ENCODE assay signal across 20 cellular contexts in genomic region chr20:3720626-3721025, GRCh38. TPM values are rescaled to one million over a fixed set of nuclear protein-coding genes. Genes with fewer than 3 reads are reported as not detected.
DNase-seq lines count a peak whose midpoint lies in the region; ATAC-seq, FAIRE-seq and TF ChIP-seq lines count a peak whose summit lies in the region.
"Had no signal": no experiment of that assay in that cellular context is flagged by ENCODE, and none has a peak within 500 bp of the region (broad histone marks: within the 10 kb centered on the region; RNA-seq: fewer than 3 reads in every experiment).

No MANE protein-coding gene starts in this region.

- SMC1A ChIA-PET in GM12878 (lab: Charles Lee; ENCODE audit: uncharacterized antibody, unreplicated experiment) = no interaction called here

- RAD21 ChIA-PET in GM12878 (lab: Charles Lee; ENCODE audit: unreplicated experiment) = interaction anchor here (1.4 kb wide), 1 partner anchor 47 kb away, joined by 3 read pairs; the partner anchor contains the start of gene ADISSP

- DNase-seq in A549 (ENCODE audit: low read depth in 1 of 2, low spot score in 1 of 2) (no peak), GM12891 (ENCODE audit: insufficient read length, low spot score) (no peak), GM12878 (ENCODE audit: low read depth, low spot score) (no peak), adrenal gland (no peak)
- DNase-seq: C1 segment of cervical spinal cord; Caco-2; CD4-positive, CD25-positive, alpha-beta regulatory T cell; GDM1; IMR-90 had no signal

- H3K27me3 ChIP-seq in BLaER1 treated with 17β-estradiol and CSF1 and Interleukin-3, amounts not matched to agents 10 nM and 100 nM = no peaks in the 10 kb centered on the region
- H3K27me3 ChIP-seq in GM12878 (replicated peaks in 1 of 2; ENCODE audit: control insufficient read depth in 2 of 2, insufficient read depth in 2 of 2, low read length in 1 of 2) (no peaks in the 10 kb centered on the region), adrenal gland (no peaks in the 10 kb centered on the region)

- no peak for TF ChIP-seq RAD21 in A549 (conservative IDR thresholded peaks at IDR 0.05 in 1 of 2, IDR thresholded peaks at IDR 0.05 in 1 of 2)
- no peak for TF ChIP-seq RAD21 in GM12878 (IDR thresholded peaks at IDR 0.05; ENCODE audit: insufficient read depth, low read depth, low read length)

- 39% methylated on average over 6 of the region's 6 CpGs for WGBS in A549 (ENCODE audit: missing lambda C conversion rate)
- WGBS in GM12878 (ENCODE audit: insufficient coverage, insufficient replicate concordance, low lambda C conversion rate, missing lambda C conversion rate) = 6% methylated on average over 6 of the region's 6 CpGs
- 62 to 66% (median 64%) methylated on average over 6 of the region's 6 CpGs for WGBS in adrenal gland, 4 donors

- no peaks in the 10 kb centered on the region for H3K36me3 ChIP-seq in BLaER1 treated with 17β-estradiol and CSF1 and Interleukin-3, amounts not matched to agents 10 nM and 100 nM
- no peaks in the 10 kb centered on the region for H3K36me3 ChIP-seq in GM12878 (ENCODE audit: control insufficient read depth in 2 of 2, insufficient read depth in 2 of 2, low read length in 1 of 2)
- no peaks in the 10 kb centered on the region for H3K36me3 ChIP-seq in adrenal gland (replicated peaks in 1 of 2)
- H3K36me3 ChIP-seq: HAP-1 had no signal

- no peak for TF ChIP-seq EP300 in A549 (IDR thresholded peaks at IDR 0.05)
- no peak for TF ChIP-seq EP300 in GM12878 (IDR thresholded peaks at IDR 0.05; ENCODE audit: borderline replicate concordance in 1 of 2, control insufficient read depth in 1 of 2, low read depth in 2 of 2, low read length in 2 of 2)

- POLR2A ChIA-PET in A549 (lab: Yijun Ruan, JAX) = no interaction called here
- POLR2A ChIA-PET in GM12878 (lab: Charles Lee) = no interaction called here

- H3K9me3 ChIP-seq in A549 (no peaks in the 10 kb centered on the region), GM12878 (replicated peaks; ENCODE audit: control insufficient read depth, insufficient read depth, low read length) (no peaks in the 10 kb centered on the region), adrenal gland (replicated peaks in 1 of 3) (no peaks in the 10 kb centered on the region)
- H3K9me3 ChIP-seq in BLaER1 treated with 17β-estradiol and CSF1 and Interleukin-3, amounts not matched to agents 10 nM and 100 nM (replicated peaks in 1 of 11) = 0 out of 22 replicates have a peak, but pooled peaks cover 0 to 5% (median 0%) of the 10 kb centered on the region in 11 experiments
- H3K9me3 ChIP-seq: Caco-2, HAP-1 had no signal

- intact Hi-C loops in GM12878 (cut with micrococcal nuclease; ENCODE audit: unreplicated experiment) = no loop called here
- intact Hi-C loops in adrenal gland (cut with DNase I) = no loop called here

- H3K4me3 ChIP-seq in A549 = no peak overlapping the region
- no peak overlapping the region for H3K4me3 ChIP-seq in BLaER1 treated with 17β-estradiol and CSF1 and Interleukin-3, amounts not matched to agents 10 nM and 100 nM
- H3K4me3 ChIP-seq in GM12878 = no peak overlapping the region
- no peak overlapping the region for H3K4me3 ChIP-seq in adrenal gland
- H3K4me3 ChIP-seq: HAP-1, K562 had no signal

- H3K9ac ChIP-seq in BLaER1 treated with 17β-estradiol and CSF1 and Interleukin-3, amounts not matched to agents 10 nM and 100 nM = no peak overlapping the region
- no peak overlapping the region for H3K9ac ChIP-seq in GM12878 (ENCODE audit: control insufficient read depth, insufficient read depth, low read length)

- no peaks in the 10 kb centered on the region for H4K20me1 ChIP-seq in BLaER1 treated with 17β-estradiol and CSF1 and Interleukin-3, amounts not matched to agents 10 nM and 100 nM
- no peaks in the 10 kb centered on the region for H4K20me1 ChIP-seq in GM12878 (ENCODE audit: control insufficient read depth, insufficient read depth)

- FAIRE-seq in A549 (lab: Jason Lieb, UNC) (peak; percentile 84), GM12891 (lab: Jason Lieb, UNC) (no peak), GM12878 (lab: Jason Lieb, UNC) (peak; percentile 86)
- FAIRE-seq: D721Med, HTR-8/SVneo, K562 had no signal

- no peak overlapping the region for H2AFZ ChIP-seq in GM12878 (ENCODE audit: control insufficient read depth, low read depth, low read length)

- in situ Hi-C loops in GM12878 (cut with MboI) = no loop called here

- TF ChIP-seq POLR2A in A549 (IDR thresholded peaks at IDR 0.05; ENCODE audit: low read length) = no peak
- TF ChIP-seq POLR2A in GM12891 (IDR thresholded peaks at IDR 0.05; ENCODE audit: low read depth, low read length) = no peak
- TF ChIP-seq POLR2A in GM12878 (IDR thresholded peaks at IDR 0.05; ENCODE audit: low read depth, low read length) = no peak
- no peak for TF ChIP-seq POLR2A in adrenal gland (IDR thresholded peaks at IDR 0.05)

- CTCF ChIA-PET in A549 (lab: Yijun Ruan, JAX) = interaction anchor here (0.8 to 72.1 kb wide), 4 partner anchors 10 to 48 kb away, joined by 3 to 2233 read pairs (median 92); partner anchors contain the start of genes ADAM33 and GFRA4
- CTCF ChIA-PET in GM12878 (lab: Yijun Ruan, JAX) = interaction anchor here (1.4 to 3.2 kb wide), 3 partner anchors 10 to 157 kb away, joined by 5 to 21 read pairs (median 5); no protein-coding TSS in a partner anchor

- TF ChIP-seq CTCF in A549 (IDR thresholded peaks at IDR 0.05) = no peak
- no peak for TF ChIP-seq CTCF in GM12878 (IDR thresholded peaks at IDR 0.05 in 2 of 3, conservative IDR thresholded peaks at IDR 0.05 in 1 of 3; ENCODE audit: control insufficient read depth in 2 of 3, extremely low read depth in 1 of 3, insufficient read depth in 1 of 3, low read depth in 3 of 3, low read length in 3 of 3)
- no peak for TF ChIP-seq CTCF in adrenal gland (IDR thresholded peaks at IDR 0.05)

- BruUV-seq in GM12878 (replicated peaks; lab: Mats Ljungman, UMichigan) = no TSS peak

- ATAC-seq in A549 (no peak), GM12878 (peak; percentile 57), GM21526 (IDR thresholded peaks at IDR 0.05; ENCODE audit: low FRiP score, unreplicated experiment) (no peak), HG02884 (IDR thresholded peaks at IDR 0.05; ENCODE audit: unreplicated experiment) (no peak)
- ATAC-seq: K562 had no signal

- no peaks in the 10 kb centered on the region for H3K4me1 ChIP-seq in A549
- H3K4me1 ChIP-seq in BLaER1 treated with 17β-estradiol and CSF1 and Interleukin-3, amounts not matched to agents 10 nM and 100 nM = peaks cover 11 to 38% (median 25%) of the 10 kb centered on the region in 10 experiments
- peaks cover 15% of the 10 kb centered on the region for H3K4me1 ChIP-seq in GM12878 (ENCODE audit: control insufficient read depth, insufficient read depth, low read length)
- H3K4me1 ChIP-seq in adrenal gland (replicated peaks in 1 of 2) = no peaks in the 10 kb centered on the region
- H3K4me1 ChIP-seq: Caco-2, HAP-1 had no signal

- H3K27ac ChIP-seq in A549 (no peak overlapping the region), GM12878 (ENCODE audit: control insufficient read depth, insufficient read depth) (no peak overlapping the region), adrenal gland (no peak overlapping the region)
- no peak overlapping the region for H3K27ac ChIP-seq in BLaER1 treated with 17β-estradiol and CSF1 and Interleukin-3, amounts not matched to agents 10 nM and 100 nM

- H3K4me2 ChIP-seq in A549 (no peak overlapping the region), GM12878 (ENCODE audit: control insufficient read depth, insufficient read depth) (no peak overlapping the region)
- peak overlapping the region in 9 of 11 experiments; percentile 31 to 60 (median 47); a peak in 15 of 22 replicates for H3K4me2 ChIP-seq in BLaER1 treated with 17β-estradiol and CSF1 and Interleukin-3, amounts not matched to agents 10 nM and 100 nM

- no peaks in the 10 kb centered on the region for H3K79me2 ChIP-seq in GM12878 (ENCODE audit: control insufficient read depth, insufficient read depth, low read length)

RNA-seq across cellular contexts. Expression of gene SIGLEC1, which starts 8.2 kb away (rescaled TPM):
- polyA plus RNA-seq in A549 (2011; rRNA removed) (0.01 TPM in 1 of 2 replicates, not detected in the other), A549 (2017; fragmentation: RNase III; extraction: RNeasy Plus Mini Kit Qiagen cat#74134 plus additional on column Dnase treatment) (not detected in 3 replicates), GM12878 (2011; rRNA removed) (not detected in 2 replicates), GM12878 (2014; fragmentation: Illumina TruSeq; extraction: Trizol) (not detected in 2 replicates), GM12878 (2014; fragmentation: Nextera tagmentation; extraction: Ambion mirVana) (not detected), GM12878 (2014; rRNA removed) (not detected in 2 replicates), GM12878 (2016; fragmentation: Nextera tagmentation; extraction: Ambion mirVana) (not detected), adrenal gland (10 to 100 TPM in 2 of 3 donors, 1 to 10 TPM in 1; 4.8 to 46.4 (median 25.7) TPM)
- under 0.01 TPM in 1 of 2 replicates, not detected in the other for polyA plus RNA-seq in A549 (2012; cell fraction: cytosol; rRNA removed)
- polyA plus RNA-seq in A549 (2012; cell fraction: nucleus; rRNA removed) = 0.04 and 0.05 TPM in 2 replicates
- not detected in 2 replicates for polyA minus RNA-seq in A549 (2011; rRNA and poly(A)+ RNA removed)
- polyA plus RNA-seq in GM12891 (2012; ENCODE audit: low read depth, missing spikeins) = not detected
- 0.06 TPM in 1 of 2 replicates, not detected in the other for total RNA-seq in GM12878 (2013; cell fraction: nucleolus; rRNA removed)
- total RNA-seq in GM12878 (2014; rRNA removed) (not detected in 2 replicates), GM12878 (2014; rRNA removed; fragmentation: Illumina TruSeq; extraction: Trizol) (not detected in 2 replicates), GM12878 (2021) (0.05 TPM in 1 of 2 replicates, not detected in the other), adrenal gland (10 to 100 TPM; 17.3 to 47.2 (median 34.9) TPM)
- polyA plus RNA-seq in GM12878 (2011; ENCODE audit: low read depth) = not detected
- not detected in 2 replicates for polyA plus RNA-seq in GM12878 (2011; cell fraction: cytosol; rRNA removed)
- polyA plus RNA-seq in GM12878 (2011; cell fraction: nucleus; rRNA removed) = 0.03 TPM in 1 of 2 replicates, not detected in the other
- not detected in 2 replicates for polyA plus RNA-seq in GM12878 (2012)
- not detected in 2 replicates for polyA minus RNA-seq in GM12878 (2011; rRNA and poly(A)+ RNA removed)
- polyA minus RNA-seq in GM12878 (2011; cell fraction: cytosol; rRNA and poly(A)+ RNA removed) = not detected in 2 replicates
- not detected in 2 replicates for polyA minus RNA-seq in GM12878 (2011; cell fraction: nucleus; rRNA and poly(A)+ RNA removed)
- total RNA-seq: A673; Caco-2; CD4-positive, CD25-positive, alpha-beta regulatory T cell; Daoy; H4; IMR-90 had no signal
- polyA plus RNA-seq: AG04450; CD4-positive, CD25-positive, alpha-beta regulatory T cell; IMR-90; K562 had no signal

RNA-seq across cellular contexts. Expression of gene HSPA12B, which starts 11.9 kb away (rescaled TPM):
- polyA plus RNA-seq in A549 (2011; rRNA removed) (0.25 and 0.37 TPM in 2 replicates), A549 (2017; fragmentation: RNase III; extraction: RNeasy Plus Mini Kit Qiagen cat#74134 plus additional on column Dnase treatment) (1.1 to 1.6 TPM (median 1.2 TPM) in 3 replicates), GM12878 (2011; rRNA removed) (not detected in 2 replicates), GM12878 (2014; fragmentation: Illumina TruSeq; extraction: Trizol) (not detected in 2 replicates), GM12878 (2014; fragmentation: Nextera tagmentation; extraction: Ambion mirVana) (not detected), GM12878 (2014; rRNA removed) (not detected in 2 replicates), GM12878 (2016; fragmentation: Nextera tagmentation; extraction: Ambion mirVana) (under 1 TPM in 1 of 2 experiments, not detected in 1; 0.08 TPM), adrenal gland (10 to 100 TPM in 1 of 3 donors, 1 to 10 TPM in 2; 1.5 to 10.9 (median 9.1) TPM)
- 0.62 and 0.78 TPM in 2 replicates for polyA plus RNA-seq in A549 (2012; cell fraction: cytosol; rRNA removed)
- 1.0 and 1.4 TPM in 2 replicates for polyA plus RNA-seq in A549 (2012; cell fraction: nucleus; rRNA removed)
- 0.49 and 0.50 TPM in 2 replicates for polyA minus RNA-seq in A549 (2011; rRNA and poly(A)+ RNA removed)
- polyA plus RNA-seq in GM12891 (2012; ENCODE audit: low read depth, missing spikeins) = 0.12 TPM
- not detected in 2 replicates for total RNA-seq in GM12878 (2013; cell fraction: nucleolus; rRNA removed)
- total RNA-seq in GM12878 (2014; rRNA removed) (not detected in 2 replicates), GM12878 (2014; rRNA removed; fragmentation: Illumina TruSeq; extraction: Trizol) (not detected in 2 replicates), GM12878 (2021) (not detected in 2 replicates), adrenal gland (1 to 10 TPM; 3.4 to 9.3 (median 5.5) TPM)
- not detected for polyA plus RNA-seq in GM12878 (2011; ENCODE audit: low read depth)
- polyA plus RNA-seq in GM12878 (2011; cell fraction: cytosol; rRNA removed) = not detected in 2 replicates
- not detected in 2 replicates for polyA plus RNA-seq in GM12878 (2011; cell fraction: nucleus; rRNA removed)
- 0.07 and 0.09 TPM in 2 replicates for polyA plus RNA-seq in GM12878 (2012)
- polyA minus RNA-seq in GM12878 (2011; rRNA and poly(A)+ RNA removed) = not detected in 2 replicates
- not detected in 2 replicates for polyA minus RNA-seq in GM12878 (2011; cell fraction: cytosol; rRNA and poly(A)+ RNA removed)
- not detected in 2 replicates for polyA minus RNA-seq in GM12878 (2011; cell fraction: nucleus; rRNA and poly(A)+ RNA removed)
- total RNA-seq: A673; Caco-2; CD4-positive, CD25-positive, alpha-beta regulatory T cell; IMR-90 had no signal
- polyA plus RNA-seq: IMR-90 had no signal

RNA-seq across cellular contexts. Expression of gene ADAM33, which starts 38.8 kb away (rescaled TPM):
- 0.05 and 0.08 TPM in 2 replicates for polyA plus RNA-seq in A549 (2011; rRNA removed)
- polyA plus RNA-seq in A549 (2012; cell fraction: cytosol; rRNA removed) = 0.08 and 0.13 TPM in 2 replicates
- polyA plus RNA-seq in A549 (2012; cell fraction: nucleus; rRNA removed) = 0.86 and 0.93 TPM in 2 replicates
- 0.07 to 0.22 TPM (median 0.14 TPM) in 3 replicates for polyA plus RNA-seq in A549 (2017; fragmentation: RNase III; extraction: RNeasy Plus Mini Kit Qiagen cat#74134 plus additional on column Dnase treatment)
- polyA minus RNA-seq in A549 (2011; rRNA and poly(A)+ RNA removed) = not detected in 2 replicates
- not detected for polyA plus RNA-seq in GM12891 (2012; ENCODE audit: low read depth, missing spikeins)
- total RNA-seq in GM12878 (2013; cell fraction: nucleolus; rRNA removed) = not detected in 2 replicates
- total RNA-seq in GM12878 (2014; rRNA removed) = not detected in 2 replicates
- not detected in 2 replicates for total RNA-seq in GM12878 (2014; rRNA removed; fragmentation: Illumina TruSeq; extraction: Trizol)
- not detected in 2 replicates for total RNA-seq in GM12878 (2021)
- polyA plus RNA-seq in GM12878 (2011; ENCODE audit: low read depth) = not detected
- not detected in 2 replicates for polyA plus RNA-seq in GM12878 (2011; rRNA removed)
- polyA plus RNA-seq in GM12878 (2011; cell fraction: cytosol; rRNA removed) = not detected in 2 replicates
- not detected in 2 replicates for polyA plus RNA-seq in GM12878 (2011; cell fraction: nucleus; rRNA removed)
- polyA plus RNA-seq in GM12878 (2012) = 0.04 TPM in 1 of 2 replicates, not detected in the other
- not detected in 2 replicates for polyA plus RNA-seq in GM12878 (2014; fragmentation: Illumina TruSeq; extraction: Trizol)
- polyA plus RNA-seq in GM12878 (2014; fragmentation: Nextera tagmentation; extraction: Ambion mirVana) = not detected
- polyA plus RNA-seq in GM12878 (2014; rRNA removed) = not detected in 2 replicates
- not detected for polyA plus RNA-seq in GM12878 (2016; fragmentation: Nextera tagmentation; extraction: Ambion mirVana)
- polyA minus RNA-seq in GM12878 (2011; rRNA and poly(A)+ RNA removed) = not detected in 2 replicates
- not detected in 2 replicates for polyA minus RNA-seq in GM12878 (2011; cell fraction: cytosol; rRNA and poly(A)+ RNA removed)
- not detected in 2 replicates for polyA minus RNA-seq in GM12878 (2011; cell fraction: nucleus; rRNA and poly(A)+ RNA removed)
- total RNA-seq in adrenal gland = 1 to 10 TPM in 4 of 8 donors, under 1 TPM in 4; 0.42 to 7.9 (median 1.2) TPM
- 10 to 100 TPM in 2 of 3 donors, under 1 TPM in 1; 0.84 to 65.0 (median 33.2) TPM for polyA plus RNA-seq in adrenal gland
- total RNA-seq: A673; CD4-positive, CD25-positive, alpha-beta regulatory T cell; Daoy; H4; K562 had no signal
- polyA plus RNA-seq: CD4-positive, CD25-positive, alpha-beta regulatory T cell; K562 had no signal

RNA-seq across cellular contexts. Expression of gene ADISSP, which starts 46.9 kb away (rescaled TPM):
- polyA plus RNA-seq in A549 (2011; rRNA removed) = 43.9 and 44.0 TPM in 2 replicates
- 162 and 207 TPM in 2 replicates for polyA plus RNA-seq in A549 (2012; cell fraction: cytosol; rRNA removed)
- polyA plus RNA-seq in A549 (2012; cell fraction: nucleus; rRNA removed) = 139 and 182 TPM in 2 replicates
- 93.2 to 104 TPM (median 95.2 TPM) in 3 replicates for polyA plus RNA-seq in A549 (2017; fragmentation: RNase III; extraction: RNeasy Plus Mini Kit Qiagen cat#74134 plus additional on column Dnase treatment)
- 49.7 and 55.6 TPM in 2 replicates for polyA minus RNA-seq in A549 (2011; rRNA and poly(A)+ RNA removed)
- polyA plus RNA-seq in GM12891 (2012; ENCODE audit: low read depth, missing spikeins) = 22.8 TPM
- total RNA-seq in GM12878 (2013; cell fraction: nucleolus; rRNA removed) = 2.7 and 3.8 TPM in 2 replicates
- total RNA-seq in GM12878 (2014; rRNA removed) = 59.2 and 64.5 TPM in 2 replicates
- 25.2 and 27.1 TPM in 2 replicates for total RNA-seq in GM12878 (2014; rRNA removed; fragmentation: Illumina TruSeq; extraction: Trizol)
- 65.9 and 67.5 TPM in 2 replicates for total RNA-seq in GM12878 (2021)
- polyA plus RNA-seq in GM12878 (2011; ENCODE audit: low read depth) = 5.7 TPM
- 6.9 and 22.6 TPM in 2 replicates for polyA plus RNA-seq in GM12878 (2011; rRNA removed)
- 42.5 and 66.1 TPM in 2 replicates for polyA plus RNA-seq in GM12878 (2011; cell fraction: cytosol; rRNA removed)
- 25.9 and 34.8 TPM in 2 replicates for polyA plus RNA-seq in GM12878 (2011; cell fraction: nucleus; rRNA removed)
- 22.4 and 26.6 TPM in 2 replicates for polyA plus RNA-seq in GM12878 (2012)
- polyA plus RNA-seq in GM12878 (2014; fragmentation: Illumina TruSeq; extraction: Trizol) = 2.3 and 17.5 TPM in 2 replicates
- 1 to 10 TPM in 1 of 2 experiments, under 1 TPM in 1; 0.80 to 7.6 TPM for polyA plus RNA-seq in GM12878 (2014; fragmentation: Nextera tagmentation; extraction: Ambion mirVana)
- polyA plus RNA-seq in GM12878 (2014; rRNA removed) = 50.2 and 62.0 TPM in 2 replicates
- 10 to 100 TPM; 90.8 to 96.3 TPM for polyA plus RNA-seq in GM12878 (2016; fragmentation: Nextera tagmentation; extraction: Ambion mirVana)
- polyA minus RNA-seq in GM12878 (2011; rRNA and poly(A)+ RNA removed) = 16.0 and 29.6 TPM in 2 replicates
- polyA minus RNA-seq in GM12878 (2011; cell fraction: cytosol; rRNA and poly(A)+ RNA removed) = 16.8 and 25.3 TPM in 2 replicates
- polyA minus RNA-seq in GM12878 (2011; cell fraction: nucleus; rRNA and poly(A)+ RNA removed) = 6.3 and 9.6 TPM in 2 replicates
- total RNA-seq in adrenal gland = 10 to 100 TPM; 17.6 to 31.5 (median 23.9) TPM
- 10 to 100 TPM in 2 of 3 donors, 1 to 10 TPM in 1; 4.4 to 42.1 (median 24.4) TPM for polyA plus RNA-seq in adrenal gland

RNA-seq across cellular contexts. Expression of gene GFRA4, which starts 57.4 kb away (rescaled TPM):
- polyA plus RNA-seq in A549 (2011; rRNA removed) (not detected in 2 replicates), A549 (2017; fragmentation: RNase III; extraction: RNeasy Plus Mini Kit Qiagen cat#74134 plus additional on column Dnase treatment) (not detected in 3 replicates), GM12878 (2011; rRNA removed) (not detected in 2 replicates), GM12878 (2014; fragmentation: Illumina TruSeq; extraction: Trizol) (0.04 TPM in 1 of 2 replicates, not detected in the other), GM12878 (2014; fragmentation: Nextera tagmentation; extraction: Ambion mirVana) (not detected), GM12878 (2014; rRNA removed) (not detected in 2 replicates), GM12878 (2016; fragmentation: Nextera tagmentation; extraction: Ambion mirVana) (not detected), adrenal gland (not detected)
- not detected in 2 replicates for polyA plus RNA-seq in A549 (2012; cell fraction: cytosol; rRNA removed)
- not detected in 2 replicates for polyA plus RNA-seq in A549 (2012; cell fraction: nucleus; rRNA removed)
- polyA minus RNA-seq in A549 (2011; rRNA and poly(A)+ RNA removed) = not detected in 2 replicates
- polyA plus RNA-seq in GM12891 (2012; ENCODE audit: low read depth, missing spikeins) = not detected
- not detected in 2 replicates for total RNA-seq in GM12878 (2013; cell fraction: nucleolus; rRNA removed)
- total RNA-seq in GM12878 (2014; rRNA removed) (not detected in 2 replicates), GM12878 (2014; rRNA removed; fragmentation: Illumina TruSeq; extraction: Trizol) (not detected in 2 replicates), GM12878 (2021) (not detected in 2 replicates), adrenal gland (not detected)
- polyA plus RNA-seq in GM12878 (2011; ENCODE audit: low read depth) = not detected
- polyA plus RNA-seq in GM12878 (2011; cell fraction: cytosol; rRNA removed) = not detected in 2 replicates
- not detected in 2 replicates for polyA plus RNA-seq in GM12878 (2011; cell fraction: nucleus; rRNA removed)
- not detected in 2 replicates for polyA plus RNA-seq in GM12878 (2012)
- not detected in 2 replicates for polyA minus RNA-seq in GM12878 (2011; rRNA and poly(A)+ RNA removed)
- not detected in 2 replicates for polyA minus RNA-seq in GM12878 (2011; cell fraction: cytosol; rRNA and poly(A)+ RNA removed)
- not detected in 2 replicates for polyA minus RNA-seq in GM12878 (2011; cell fraction: nucleus; rRNA and poly(A)+ RNA removed)
- total RNA-seq: A673; Caco-2; CD4-positive, CD25-positive, alpha-beta regulatory T cell; Daoy; H4; IMR-90; K562 had no signal
- polyA plus RNA-seq: AG04450; CD4-positive, CD25-positive, alpha-beta regulatory T cell; IMR-90; K562 had no signal

Comparison
In these comparisons a context has a peak if more than half of its experiments do, and no peak if none do; other contexts are left out.
1. H3K4me2 ChIP-seq: peak in BLaER1 treated with 17β-estradiol and CSF1 and Interleukin-3, amounts not matched to agents 10 nM and 100 nM (9 of 11); none in A549 (single experiment) and GM12878 (single experiment).
2. RNA of gene SIGLEC1, which starts 8.2 kb away (polyA plus RNA-seq): 4.8 to 46.4 TPM in adrenal gland; under 0.01 to 0.05 TPM in A549 and 0.03 TPM in GM12878; every median in the first group is over 4 times any median in the second.